Comparison of ENCODE assay signal across 1 cellular context in genomic region chr10:88934900-88935672, GRCh38.
TF ChIP-seq lines count a peak whose summit lies in the region.

No MANE protein-coding gene starts in this region.

TF ChIP-seq in HCT116, 20 proteins besides CTCF, POLR2A, EP300 and RAD21 (continued from another document):
- TF ChIP-seq REST (IDR thresholded peaks at IDR 0.05; ENCODE audit: low read depth) = no peak
- TF ChIP-seq JUND (IDR thresholded peaks at IDR 0.05) = no peak; the same call in 1 of the 2 replicates
- TF ChIP-seq FOSL1 (IDR thresholded peaks at IDR 0.05; ENCODE audit: low read depth) = no peak
TF ChIP-seq in HCT116: peak in this region for 2.
